8 cellular contexts compared by ENCODE assay signal in genomic region chr15:42736793-42737528, GRCh38. TPM values are rescaled to one million over a fixed set of nuclear protein-coding genes. Genes with fewer than 3 reads are reported as not detected.
DNase-seq lines count a peak whose midpoint lies in the region; ATAC-seq, FAIRE-seq and TF ChIP-seq lines count a peak whose summit lies in the region.

A gene with protein sequence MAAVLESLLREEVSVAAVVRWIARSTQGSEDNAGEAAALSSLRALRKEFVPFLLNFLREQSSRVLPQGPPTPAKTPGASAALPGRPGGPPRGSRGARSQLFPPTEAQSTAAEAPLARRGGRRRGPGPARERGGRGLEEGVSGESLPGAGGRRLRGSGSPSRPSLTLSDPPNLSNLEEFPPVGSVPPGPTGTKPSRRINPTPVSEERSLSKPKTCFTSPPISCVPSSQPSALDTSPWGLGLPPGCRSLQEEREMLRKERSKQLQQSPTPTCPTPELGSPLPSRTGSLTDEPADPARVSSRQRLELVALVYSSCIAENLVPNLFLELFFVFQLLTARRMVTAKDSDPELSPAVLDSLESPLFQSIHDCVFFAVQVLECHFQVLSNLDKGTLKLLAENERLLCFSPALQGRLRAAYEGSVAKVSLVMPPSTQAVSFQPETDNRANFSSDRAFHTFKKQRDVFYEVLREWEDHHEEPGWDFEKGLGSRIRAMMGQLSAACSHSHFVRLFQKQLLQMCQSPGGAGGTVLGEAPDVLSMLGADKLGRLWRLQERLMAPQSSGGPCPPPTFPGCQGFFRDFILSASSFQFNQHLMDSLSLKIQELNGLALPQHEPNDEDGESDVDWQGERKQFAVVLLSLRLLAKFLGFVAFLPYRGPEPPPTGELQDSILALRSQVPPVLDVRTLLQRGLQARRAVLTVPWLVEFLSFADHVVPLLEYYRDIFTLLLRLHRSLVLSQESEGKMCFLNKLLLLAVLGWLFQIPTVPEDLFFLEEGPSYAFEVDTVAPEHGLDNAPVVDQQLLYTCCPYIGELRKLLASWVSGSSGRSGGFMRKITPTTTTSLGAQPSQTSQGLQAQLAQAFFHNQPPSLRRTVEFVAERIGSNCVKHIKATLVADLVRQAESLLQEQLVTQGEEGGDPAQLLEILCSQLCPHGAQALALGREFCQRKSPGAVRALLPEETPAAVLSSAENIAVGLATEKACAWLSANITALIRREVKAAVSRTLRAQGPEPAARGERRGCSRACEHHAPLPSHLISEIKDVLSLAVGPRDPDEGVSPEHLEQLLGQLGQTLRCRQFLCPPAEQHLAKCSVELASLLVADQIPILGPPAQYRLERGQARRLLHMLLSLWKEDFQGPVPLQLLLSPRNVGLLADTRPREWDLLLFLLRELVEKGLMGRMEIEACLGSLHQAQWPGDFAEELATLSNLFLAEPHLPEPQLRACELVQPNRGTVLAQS (minus strand): TSS chr15:42737128. CDS start chr15:42737102, 26 bp downstream.

- WGBS in gastroesophageal sphincter (ENCODE audit: low coverage in 1 of 2), 2 donors = 0% methylated on average over 1 to 10 of the region's 76 CpGs

- H3K27ac ChIP-seq in gastroesophageal sphincter (peak within 1 kb of the TSS; percentile 88 to 96 (median 91)), neutrophil (peak within 1 kb of the TSS; percentile 76), subcutaneous abdominal adipose tissue (ENCODE audit: low read depth, low read length) (peak within 1 kb of the TSS; percentile 82)

- no peaks in the 10 kb centered on the region for H3K9me3 ChIP-seq in gastroesophageal sphincter
- no peaks in the 10 kb centered on the region for H3K9me3 ChIP-seq in neutrophil
- no peaks in the 10 kb centered on the region for H3K9me3 ChIP-seq in subcutaneous abdominal adipose tissue (ENCODE audit: control insufficient read depth in 5 of 5, low read length in 5 of 5)

- peak within 1 kb of the TSS; percentile 79 to 97 for H3K4me3 ChIP-seq in gastroesophageal sphincter
- H3K4me3 ChIP-seq in neutrophil (ENCODE audit: low read depth in 1 of 2, low read length in 1 of 2) = peak within 1 kb of the TSS; percentile 77 to 92
- H3K4me3 ChIP-seq in subcutaneous abdominal adipose tissue (ENCODE audit: low read depth in 1 of 5, low read length in 5 of 5) = peak within 1 kb of the TSS; percentile 55 to 94 (median 86)

- peaks cover 0 to 42% (median 11%) of the 10 kb centered on the region in 3 donors for H3K4me1 ChIP-seq in gastroesophageal sphincter
- peaks cover 13 to 14% of the 10 kb centered on the region in 2 experiments for H3K4me1 ChIP-seq in neutrophil (ENCODE audit: control insufficient read depth in 1 of 2, insufficient read depth in 1 of 2, low read depth in 1 of 2, low read length in 1 of 2)
- peaks cover 0 to 16% (median 12%) of the 10 kb centered on the region in 5 donors for H3K4me1 ChIP-seq in subcutaneous abdominal adipose tissue (ENCODE audit: control insufficient read depth in 5 of 5, insufficient read depth in 5 of 5, low read length in 5 of 5)

- TF ChIP-seq POLR2A in H54 (IDR thresholded peaks at IDR 0.05; ENCODE audit: low read depth, low read length) = peak; percentile 77
- TF ChIP-seq POLR2A in gastroesophageal sphincter (IDR thresholded peaks at IDR 0.05) = peak; percentile 54 to 71

- peak; percentile 89 for DNase-seq in ELR (ENCODE audit: low read depth)
- DNase-seq in H54 (ENCODE audit: insufficient read length, low spot score) = peak; percentile 99
- DNase-seq in M059J (ENCODE audit: low read depth) = peak; percentile 81
- DNase-seq in SK-N-DZ (ENCODE audit: low spot score) = peak; percentile 82
- DNase-seq in activated naive CD4-positive, alpha-beta T cell treated with Interleukin-2 at 50 U/mL for 16 hours = peak; percentile 95

- FAIRE-seq in H54 (lab: Jason Lieb, UNC) = peak; percentile 61

- no peaks in the 10 kb centered on the region for H3K27me3 ChIP-seq in gastroesophageal sphincter
- no peaks in the 10 kb centered on the region for H3K27me3 ChIP-seq in neutrophil
- H3K27me3 ChIP-seq in subcutaneous abdominal adipose tissue (ENCODE audit: control insufficient read depth in 5 of 5, insufficient read depth in 4 of 5, low read length in 5 of 5) = no peaks in the 10 kb centered on the region

- H3K9ac ChIP-seq in subcutaneous abdominal adipose tissue (ENCODE audit: low read length in 5 of 5) = peak within 1 kb of the TSS; percentile 59 to 97 (median 92)

- H3K36me3 ChIP-seq in gastroesophageal sphincter (peaks cover 0 to 36% of the 10 kb centered on the region in 2 donors), neutrophil (peaks cover 25% of the 10 kb centered on the region), subcutaneous abdominal adipose tissue (ENCODE audit: control insufficient read depth in 5 of 5, insufficient read depth in 5 of 5, low read length in 5 of 5) (peaks cover 0 to 33% (median 20%) of the 10 kb centered on the region in 5 donors)

- peak; percentile 97 for ATAC-seq in gastroesophageal sphincter

- TF ChIP-seq CTCF in gastroesophageal sphincter (IDR thresholded peaks at IDR 0.05) (peak in 1 of 4 experiments; percentile 21), neutrophil (IDR thresholded peaks at IDR 0.05) (peak; percentile 45)

- no peak for TF ChIP-seq EP300 in gastroesophageal sphincter (IDR thresholded peaks at IDR 0.05)

RNA-seq across cellular contexts. Expression of the gene that starts here (rescaled TPM):
- total RNA-seq in M059J (2014; rRNA removed; shearing (Covaris generic)) = 8.5 and 10.2 TPM in 2 replicates
- 20.1 and 23.7 TPM in 2 replicates for polyA plus RNA-seq in SK-N-DZ (2014; cell fraction: cytosol; rRNA removed)
- 47.4 and 58.0 TPM in 2 replicates for polyA plus RNA-seq in SK-N-DZ (2014; cell fraction: nucleus; rRNA removed)
- total RNA-seq in gastroesophageal sphincter = 10 to 100 TPM in 3 of 4 donors, 1 to 10 TPM in 1; 6.5 to 15.7 (median 12.1) TPM

Comparison
In these comparisons a context has a peak if more than half of its experiments do, and no peak if none do; other contexts are left out.
1. Peak in every context shown above with its lines: DNase-seq, ATAC-seq, H3K4me3 ChIP-seq and H3K27ac ChIP-seq.